ENCODE assay signal across 21 cellular contexts in genomic region chr6:118313208-118313607, GRCh38.
"Had no signal": no experiment of that assay in that cellular context is flagged by ENCODE, and none has a peak within 500 bp of the region (broad histone marks: within the 10 kb centered on the region; RNA-seq: fewer than 3 reads in every experiment).

No MANE protein-coding gene starts in this region.

- H3K27ac ChIP-seq: epithelial cell of prostate, foreskin keratinocyte, hepatocyte, neutrophil, psoas muscle had no signal

- H3K4me3 ChIP-seq: esophagus squamous epithelium, hepatocyte, lung, psoas muscle, smooth muscle cell, transverse colon had no signal

- H3K4me2 ChIP-seq: hepatocyte, smooth muscle cell had no signal

- H3K9me3 ChIP-seq: esophagus squamous epithelium, neutrophil, psoas muscle, transverse colon had no signal

- ATAC-seq: foreskin keratinocyte; left cardiac atrium; left ventricle myocardium superior; naive thymus-derived CD4-positive, alpha-beta T cell; psoas muscle; stimulated activated effector memory CD8-positive, alpha-beta T cell treated with anti-CD3 and anti-CD28 coated beads, Interleukin-12 subunit alpha, Interleukin-12 subunit beta, amount 100 ng/mL, for 72 hours had no signal

- DNase-seq: central memory CD4-positive, alpha-beta T cell; cortex of kidney; effector memory CD4-positive, alpha-beta T cell; esophagus squamous epithelium; foreskin keratinocyte; head of caudate nucleus; kidney; left cardiac atrium; left ventricle myocardium superior; naive thymus-derived CD4-positive, alpha-beta T cell; nephron progenitor cell; psoas muscle; stimulated activated CD4-positive, alpha-beta T cell treated with anti-CD3 and anti-CD28 coated beads, Interleukin-4, amount 100 ng/mL, for 1 hour; stimulated activated CD8-positive, alpha-beta memory T cell treated with anti-CD3 and anti-CD28 coated beads, Interleukin-4, amount 100 ng/mL, for 48 hours; transverse colon had no signal

- H2AFZ ChIP-seq: hepatocyte had no signal

- H3K27me3 ChIP-seq: esophagus squamous epithelium, foreskin keratinocyte, hepatocyte, neutrophil, transverse colon had no signal

- H3K36me3 ChIP-seq: esophagus squamous epithelium, neutrophil, transverse colon had no signal

- H3K4me1 ChIP-seq: foreskin keratinocyte had no signal
